Comparison of ENCODE assay signal across 23 cellular contexts in the genomic region with DNA sequence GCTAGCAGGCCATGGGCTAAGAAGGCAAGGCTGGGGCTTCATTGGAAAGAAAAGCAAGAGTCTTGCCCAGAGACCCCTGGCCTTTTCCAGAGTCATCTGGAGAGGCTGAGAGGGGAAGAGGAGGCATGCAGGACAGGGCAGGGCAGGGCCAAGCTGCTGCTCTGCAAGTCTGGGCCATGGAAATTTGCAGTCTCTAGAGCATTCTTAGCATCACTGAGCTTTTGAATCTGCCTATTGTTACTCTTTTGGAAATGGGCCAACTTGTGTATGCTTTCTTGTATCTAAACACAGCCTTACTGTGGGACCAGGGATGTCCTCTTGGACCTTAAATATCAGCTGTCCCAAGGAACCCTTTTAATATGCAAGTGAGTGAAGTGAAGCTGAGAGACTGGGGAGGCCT.
DNase-seq lines count a peak whose midpoint lies in the region; ATAC-seq and TF ChIP-seq lines count a peak whose summit lies in the region.
"Had no signal": no experiment of that assay in that cellular context is flagged by ENCODE, and none has a peak within 500 bp of the region (broad histone marks: within the 10 kb centered on the region; RNA-seq: fewer than 3 reads in every experiment).

No MANE protein-coding gene starts in this region.

- no peaks in the 10 kb centered on the region for H3K36me3 Mint-ChIP-seq in natural killer cell
- H3K36me3 Mint-ChIP-seq: activated naive CD4-positive, alpha-beta T cell treated with anti-CD3 and anti-CD28 coated beads, Interleukin-2, amount 50 U/mL, for 24 hours; stimulated activated naive B cell treated with anti-CD40 and anti-IgM and Interleukin-4, amounts not matched to agents 10 μg/mL and 1 μg/mL and 100 μg/mL, for 72 hours had no signal

- no peaks in the 10 kb centered on the region for H4K20me1 ChIP-seq in osteoblast (ENCODE audit: insufficient read depth, low read length)
- no peaks in the 10 kb centered on the region for H4K20me1 ChIP-seq in SK-N-SH (ENCODE audit: insufficient read depth)

- no peak overlapping the region for H3K4me3 Mint-ChIP-seq in natural killer cell
- H3K4me3 Mint-ChIP-seq: activated B cell treated with CpG ODN at 0.5 μM for 24 hours; activated naive CD4-positive, alpha-beta T cell treated with anti-CD3 and anti-CD28 coated beads, Interleukin-2, amount 50 U/mL, for 24 hours; stimulated activated naive B cell treated with anti-CD40 and anti-IgM and Interleukin-4, amounts not matched to agents 10 μg/mL and 1 μg/mL and 100 μg/mL, for 72 hours had no signal

- H3K4me2 ChIP-seq in osteoblast (ENCODE audit: insufficient read depth, low read length) (no peak overlapping the region), SK-N-SH (no peak overlapping the region)

- intact Hi-C loops in natural killer cell (cut with micrococcal nuclease) (no loop called here), left lung (cut with DNase I) (no loop called here)

- peaks cover 49% of the 10 kb centered on the region for H3K27me3 ChIP-seq in osteoblast (ENCODE audit: insufficient read depth, low read length)
- no peaks in the 10 kb centered on the region; the same call in 1 of the 2 replicates for H3K27me3 ChIP-seq in SK-N-SH (ENCODE audit: insufficient read depth)
- no peaks in the 10 kb centered on the region for H3K27me3 ChIP-seq in left lung
- H3K27me3 ChIP-seq: cardiac muscle cell, neutrophil had no signal

- TF ChIP-seq EP300 in SK-N-SH (IDR thresholded peaks at IDR 0.05; ENCODE audit: borderline replicate concordance in 1 of 2, low read depth in 1 of 2, low read length in 1 of 2) = no peak

- ATAC-seq in natural killer cell = no peak
- no peak for ATAC-seq in left lung
- ATAC-seq: HCT116; stimulated activated naive B cell treated with anti-CD40 and anti-IgM and Interleukin-4, amounts not matched to agents 10 μg/mL and 1 μg/mL and 100 μg/mL, for 72 hours had no signal

- H3K4me1 ChIP-seq in osteoblast (ENCODE audit: insufficient read depth, low read length) = no peaks in the 10 kb centered on the region
- no peaks in the 10 kb centered on the region for H3K4me1 ChIP-seq in SK-N-SH (ENCODE audit: control insufficient read depth in 1 of 2, insufficient read depth in 2 of 2, low read depth in 1 of 2, low read length in 1 of 2)
- no peaks in the 10 kb centered on the region for H3K4me1 ChIP-seq in left lung

- TF ChIP-seq RAD21 in SK-N-SH (IDR thresholded peaks at IDR 0.05; ENCODE audit: low read length) = no peak

- no peak overlapping the region for H2AFZ ChIP-seq in osteoblast (ENCODE audit: low read length)
- H2AFZ ChIP-seq in SK-N-SH (ENCODE audit: low read depth) = no peak overlapping the region

- no peak overlapping the region for H3K9ac ChIP-seq in SK-N-SH

- H3K9me2 ChIP-seq in SK-N-SH = no peaks in the 10 kb centered on the region

- H3K9me3 Mint-ChIP-seq in natural killer cell = no peaks in the 10 kb centered on the region
- H3K9me3 Mint-ChIP-seq: activated B cell treated with CpG ODN at 0.5 μM for 24 hours; activated naive CD4-positive, alpha-beta T cell treated with anti-CD3 and anti-CD28 coated beads, Interleukin-2, amount 50 U/mL, for 24 hours; stimulated activated naive B cell treated with anti-CD40 and anti-IgM and Interleukin-4, amounts not matched to agents 10 μg/mL and 1 μg/mL and 100 μg/mL, for 72 hours had no signal

- H3K4me3 ChIP-seq in osteoblast (ENCODE audit: insufficient read depth, low read length) (no peak overlapping the region), SK-N-SH (ENCODE audit: low read depth in 2 of 2, low read length in 1 of 2) (no peak overlapping the region), left lung (no peak overlapping the region)
- H3K4me3 ChIP-seq: cardiac muscle cell had no signal

- H3K27ac ChIP-seq in osteoblast (ENCODE audit: low read depth, low read length) (no peak overlapping the region), SK-N-SH (ENCODE audit: low read depth in 2 of 2, low read length in 1 of 2) (no peak overlapping the region), left lung (no peak overlapping the region)
- H3K27ac ChIP-seq: cardiac muscle cell, neutrophil had no signal

- H3K79me2 ChIP-seq in osteoblast (ENCODE audit: insufficient read depth, low read length) = no peaks in the 10 kb centered on the region
- no peaks in the 10 kb centered on the region for H3K79me2 ChIP-seq in SK-N-SH (ENCODE audit: insufficient read depth)

- H3F3A ChIP-seq in SK-N-SH (replicated peaks; ENCODE audit: insufficient read depth) = no peaks in the 10 kb centered on the region

- POLR2A ChIA-PET in SK-N-SH (lab: Yijun Ruan, JAX) = no interaction called here

- no peak for TF ChIP-seq CTCF in osteoblast (IDR thresholded peaks at IDR 0.05; ENCODE audit: extremely low read depth, low read depth, low read length)
- no peak for TF ChIP-seq CTCF in natural killer cell (IDR thresholded peaks at IDR 0.05)
- TF ChIP-seq CTCF in SK-N-SH (IDR thresholded peaks at IDR 0.05) = no peak
- TF ChIP-seq CTCF in left lung (IDR thresholded peaks at IDR 0.05) = no peak

- peaks cover 2 to 6% of the 10 kb centered on the region in 2 donors for H3K27me3 Mint-ChIP-seq in natural killer cell (ENCODE audit: low read depth in 2 of 2)
- H3K27me3 Mint-ChIP-seq: activated naive CD4-positive, alpha-beta T cell treated with anti-CD3 and anti-CD28 coated beads, Interleukin-2, amount 50 U/mL, for 24 hours had no signal

- peak; percentile 9 for DNase-seq in NCI-H1105 (lab: John Stamatoyannopoulos, UW)
- peak; percentile 20 for DNase-seq in NCI-H345 (lab: John Stamatoyannopoulos, UW)
- peak; percentile 3 for DNase-seq in dermis blood vessel endothelial cell
- peak; percentile 38 for DNase-seq in osteoblast (ENCODE audit: insufficient read length, low spot score, missing footprints)
- no peak for DNase-seq in natural killer cell
- DNase-seq in SK-N-SH = no peak
- no peak for DNase-seq in left lung
- no peak for DNase-seq in NCI-H510A treated with DMSO at 0.1 percent for 48 hours (lab: John Stamatoyannopoulos, UW)
- DNase-seq: activated B cell treated with CpG ODN at 0.5 μM for 24 hours; activated CD4-positive, alpha-beta T cell treated with anti-CD3 and anti-CD28 coated beads, Interleukin-2, amount 50 U/mL, for 4 hours; activated CD8-positive, alpha-beta memory T cell treated with anti-CD3 and anti-CD28 coated beads, Interleukin-2, amount 50 U/mL, for 4 hours; glutamatergic neuron; kidney glomerular epithelial cell; mesenchymal stem cell; NCI-H2029; NCI-H82; OCI-M1; stimulated activated CD4-positive, alpha-beta T cell treated with anti-CD3 and anti-CD28 coated beads, Interleukin-2, amount 100 ng/mL, for 48 hours; stimulated activated naive B cell treated with anti-CD40 and anti-IgM and Interleukin-4, amounts not matched to agents 10 μg/mL and 1 μg/mL and 100 μg/mL, for 72 hours had no signal

- no peaks in the 10 kb centered on the region for H3K9me3 ChIP-seq in osteoblast (ENCODE audit: low read depth, low read length)
- no peaks in the 10 kb centered on the region for H3K9me3 ChIP-seq in SK-N-SH
- no peaks in the 10 kb centered on the region for H3K9me3 ChIP-seq in left lung
- H3K9me3 ChIP-seq: neutrophil had no signal

- CTCF ChIA-PET in SK-N-SH (lab: Yijun Ruan, JAX) = interaction anchor here (1.6 kb wide), 1 partner anchor 9 kb away, joined by 4 read pairs; no protein-coding TSS in a partner anchor

- H3K27ac Mint-ChIP-seq in natural killer cell = no peak overlapping the region
- H3K27ac Mint-ChIP-seq: activated B cell treated with CpG ODN at 0.5 μM for 24 hours; activated naive CD4-positive, alpha-beta T cell treated with anti-CD3 and anti-CD28 coated beads, Interleukin-2, amount 50 U/mL, for 24 hours; stimulated activated naive B cell treated with anti-CD40 and anti-IgM and Interleukin-4, amounts not matched to agents 10 μg/mL and 1 μg/mL and 100 μg/mL, for 72 hours had no signal

- no peaks in the 10 kb centered on the region for H3K4me1 Mint-ChIP-seq in natural killer cell

- H3K36me3 ChIP-seq in osteoblast (ENCODE audit: insufficient read depth, low read length) (no peaks in the 10 kb centered on the region), SK-N-SH (replicated peaks in 1 of 2; ENCODE audit: control insufficient read depth in 1 of 2, insufficient read depth in 2 of 2, low read length in 1 of 2) (no peaks in the 10 kb centered on the region), left lung (no peaks in the 10 kb centered on the region)
- H3K36me3 ChIP-seq: cardiac muscle cell, neutrophil had no signal

TF ChIP-seq in SK-N-SH, 30 proteins besides CTCF, POLR2A, EP300 and RAD21 (continues in another document):
- TF ChIP-seq, protein P1, sequence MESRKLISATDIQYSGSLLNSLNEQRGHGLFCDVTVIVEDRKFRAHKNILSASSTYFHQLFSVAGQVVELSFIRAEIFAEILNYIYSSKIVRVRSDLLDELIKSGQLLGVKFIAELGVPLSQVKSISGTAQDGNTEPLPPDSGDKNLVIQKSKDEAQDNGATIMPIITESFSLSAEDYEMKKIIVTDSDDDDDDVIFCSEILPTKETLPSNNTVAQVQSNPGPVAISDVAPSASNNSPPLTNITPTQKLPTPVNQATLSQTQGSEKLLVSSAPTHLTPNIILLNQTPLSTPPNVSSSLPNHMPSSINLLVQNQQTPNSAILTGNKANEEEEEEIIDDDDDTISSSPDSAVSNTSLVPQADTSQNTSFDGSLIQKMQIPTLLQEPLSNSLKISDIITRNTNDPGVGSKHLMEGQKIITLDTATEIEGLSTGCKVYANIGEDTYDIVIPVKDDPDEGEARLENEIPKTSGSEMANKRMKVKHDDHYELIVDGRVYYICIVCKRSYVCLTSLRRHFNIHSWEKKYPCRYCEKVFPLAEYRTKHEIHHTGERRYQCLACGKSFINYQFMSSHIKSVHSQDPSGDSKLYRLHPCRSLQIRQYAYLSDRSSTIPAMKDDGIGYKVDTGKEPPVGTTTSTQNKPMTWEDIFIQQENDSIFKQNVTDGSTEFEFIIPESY (IDR thresholded peaks at IDR 0.05; ENCODE audit: borderline replicate concordance, low read depth) = no peak
- no peak for TF ChIP-seq GABPA (IDR thresholded peaks at IDR 0.05; ENCODE audit: low read depth)
- TF ChIP-seq PBX3 (IDR thresholded peaks at IDR 0.05) = no peak
- TF ChIP-seq RFX5 (IDR thresholded peaks at IDR 0.05; ENCODE audit: low read length) = no peak
- no peak for TF ChIP-seq FOXM1 (IDR thresholded peaks at IDR 0.05; ENCODE audit: low read depth)

Comparison
In these comparisons a context has a peak if more than half of its experiments do, and no peak if none do; other contexts are left out.
1. DNase-seq: peak in NCI-H1105 (single experiment), NCI-H345 (single experiment), dermis blood vessel endothelial cell (single experiment) and osteoblast (single experiment); none in natural killer cell (single experiment), SK-N-SH (single experiment), left lung (0 of 2) and NCI-H510A treated with DMSO at 0.1 percent for 48 hours (single experiment).